ENCODE assay signal across 15 cellular contexts in the genomic region with DNA sequence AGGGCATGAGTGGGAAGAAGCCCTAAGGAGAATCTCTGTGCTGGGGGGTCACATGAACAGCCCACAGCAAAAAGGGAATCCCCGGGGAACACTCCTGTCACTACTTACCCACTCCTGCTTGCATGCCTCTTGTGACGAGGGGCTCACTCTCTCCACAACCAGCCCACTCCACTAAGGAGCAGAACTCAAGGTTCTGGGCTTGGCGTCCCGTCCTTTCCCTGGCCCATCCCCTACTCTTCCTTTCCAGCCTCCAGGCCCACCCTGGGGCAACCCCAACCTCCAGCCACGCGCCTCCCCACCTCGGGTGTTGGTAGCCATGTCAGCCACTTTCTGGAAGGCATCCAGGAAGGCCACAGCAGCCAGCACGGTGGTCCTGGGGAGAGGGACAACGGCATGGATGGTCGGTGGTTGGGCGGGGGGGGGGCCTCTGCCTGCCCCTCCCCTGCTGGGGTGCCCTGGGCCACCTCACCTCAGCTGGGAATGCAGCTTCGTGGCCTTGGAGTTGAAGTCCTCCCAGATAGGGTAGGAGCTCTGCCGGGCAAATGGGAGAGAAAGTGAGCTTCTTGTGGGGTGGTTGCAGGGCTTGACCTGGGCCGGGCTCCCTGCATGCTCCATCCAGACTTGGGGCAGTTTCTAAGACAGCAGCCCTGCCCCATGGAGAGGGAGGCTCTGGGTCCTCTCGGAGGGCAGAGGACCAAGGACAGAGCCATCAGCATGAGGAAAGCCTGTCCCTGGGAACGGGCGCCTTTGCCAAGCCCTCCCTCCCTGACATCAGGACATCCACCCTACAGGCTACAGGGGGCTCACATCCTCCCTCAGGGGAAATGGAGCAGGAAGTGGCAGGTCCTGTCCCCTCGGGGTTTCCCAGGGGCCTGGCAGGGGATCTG. TPM values are rescaled to one million over a fixed set of nuclear protein-coding genes. Genes with fewer than 3 reads are reported as not detected.
A peak's percentile ranks its signal among the peaks of the same experiment; 100 is the strongest.
DNase-seq lines count a peak whose midpoint lies in the region; TF ChIP-seq lines count a peak whose summit lies in the region.
"Had no signal": no experiment of that assay in that cellular context is flagged by ENCODE, and none has a peak within 500 bp of the region (broad histone marks: within the 10 kb centered on the region; RNA-seq: fewer than 3 reads in every experiment).

No MANE protein-coding gene starts in this region.

- H4K8ac ChIP-seq in mesendoderm (ENCODE audit: low read depth, low read length), result no peak overlapping the region

- H3K4ac ChIP-seq in mesendoderm (ENCODE audit: low read depth, low read length), result no peak overlapping the region

- peaks cover 79% of the 10 kb centered on the region for H3K36me3 ChIP-seq in NT2/D1 (ENCODE audit: insufficient read depth, insufficient read length, low read length)
- peaks cover 0 to 17% of the 10 kb centered on the region in 2 donors for H3K36me3 ChIP-seq in duodenal mucosa (ENCODE audit: control insufficient read depth in 1 of 2, insufficient read depth in 2 of 2, low read length in 2 of 2)
- peaks cover 2% of the 10 kb centered on the region for H3K36me3 ChIP-seq in mesendoderm (ENCODE audit: control insufficient read depth, insufficient read depth, low read length)

- DNase-seq in NT2/D1 (ENCODE audit: low read depth, low spot score) (no peak), mesendoderm (no peak), HuH-7.5 (ENCODE audit: low spot score) (no peak), AG08395 (ENCODE audit: low spot score) (no peak), hippocampal formation (lab: John Stamatoyannopoulos, UW) (no peak), Calu3 (no peak)
- DNase-seq: activated CD4-positive, alpha-beta memory T cell treated with anti-CD3 and anti-CD28 coated beads, Interleukin-2, amount 10 ng/mL, durations not matched to agents 7 days and 5 days; activated naive CD4-positive, alpha-beta T cell treated with anti-CD3 and anti-CD28 coated beads for 36 hours; NCI-H187; T-helper 2 cell had no signal

- no peak overlapping the region for H3K27ac Mint-ChIP-seq in Calu3 (ENCODE audit: unreplicated experiment)
- H3K27ac Mint-ChIP-seq: activated CD4-positive, alpha-beta memory T cell treated with anti-CD3 and anti-CD28 coated beads, Interleukin-2, amount 10 ng/mL, durations not matched to agents 7 days and 5 days; activated naive CD4-positive, alpha-beta T cell treated with anti-CD3 and anti-CD28 coated beads for 36 hours; CD8-positive, alpha-beta T cell; dendritic cell treated with granulocyte-macrophage colony-stimulating factor and Interleukin-4, amounts not matched to agents 40 ng/mL and 50 ng/mL, for 4 days; memory B cell had no signal

- peaks cover 36% of the 10 kb centered on the region for H3K36me3 Mint-ChIP-seq in Calu3 (ENCODE audit: insufficient read depth, unreplicated experiment)

- no peaks in the 10 kb centered on the region for H3K27me3 Mint-ChIP-seq in Calu3 (ENCODE audit: unreplicated experiment)

- intact Hi-C loops in Calu3 (cut with micrococcal nuclease; ENCODE audit: unreplicated experiment), result loop anchor here (10.0 kb wide), 2 partner anchors 64 to 94 kb away; no protein-coding TSS in a partner anchor

- no peak overlapping the region for H3K4me2 ChIP-seq in mesendoderm (ENCODE audit: low read length)

- H2AK5ac ChIP-seq in mesendoderm (ENCODE audit: low read length), result no peak overlapping the region

- no peak overlapping the region for H3K23ac ChIP-seq in mesendoderm (ENCODE audit: low read length)

- TF ChIP-seq CTCF in Calu3 (IDR thresholded peaks at IDR 0.05; ENCODE audit: unreplicated experiment), result no peak

- peaks cover 2% of the 10 kb centered on the region for H3K79me1 ChIP-seq in mesendoderm (ENCODE audit: low read length)

- H3K9me3 Mint-ChIP-seq in Calu3 (ENCODE audit: low read depth, unreplicated experiment), result no peaks in the 10 kb centered on the region
- H3K9me3 Mint-ChIP-seq: activated CD4-positive, alpha-beta memory T cell treated with anti-CD3 and anti-CD28 coated beads, Interleukin-2, amount 10 ng/mL, durations not matched to agents 7 days and 5 days; activated naive CD4-positive, alpha-beta T cell treated with anti-CD3 and anti-CD28 coated beads for 36 hours; CD8-positive, alpha-beta T cell; dendritic cell treated with granulocyte-macrophage colony-stimulating factor and Interleukin-4, amounts not matched to agents 40 ng/mL and 50 ng/mL, for 4 days; memory B cell had no signal

- no TSS peak for BruUV-seq in Calu3 (replicated peaks; lab: Mats Ljungman, UMichigan)

- H3K4me1 Mint-ChIP-seq in Calu3 (ENCODE audit: low read depth, unreplicated experiment), result no peaks in the 10 kb centered on the region
- H3K4me1 Mint-ChIP-seq: memory B cell had no signal

- no peak overlapping the region for H3K4me3 Mint-ChIP-seq in Calu3 (ENCODE audit: low read depth, unreplicated experiment)
- H3K4me3 Mint-ChIP-seq: activated CD4-positive, alpha-beta memory T cell treated with anti-CD3 and anti-CD28 coated beads, Interleukin-2, amount 10 ng/mL, durations not matched to agents 7 days and 5 days; activated naive CD4-positive, alpha-beta T cell treated with anti-CD3 and anti-CD28 coated beads for 36 hours; CD8-positive, alpha-beta T cell; dendritic cell treated with granulocyte-macrophage colony-stimulating factor and Interleukin-4, amounts not matched to agents 40 ng/mL and 50 ng/mL, for 4 days; memory B cell had no signal

- H2BK120ac ChIP-seq in mesendoderm (ENCODE audit: low read depth, low read length), result no peak overlapping the region

- no peak overlapping the region for H2BK5ac ChIP-seq in mesendoderm (ENCODE audit: low read length)

- H3K27ac ChIP-seq in duodenal mucosa (ENCODE audit: low read depth, low read length) (peak overlapping the region; percentile 20), mesendoderm (ENCODE audit: low read depth, low read length) (no peak overlapping the region), temporal lobe (ENCODE audit: low read depth, low read length) (peak overlapping the region; percentile 95)

- H3K9ac ChIP-seq in NT2/D1 (ENCODE audit: insufficient read length, low read depth) (peak overlapping the region; percentile 12), duodenal mucosa (ENCODE audit: low read depth in 1 of 2, low read length in 2 of 2) (no peak overlapping the region), mesendoderm (ENCODE audit: low read length) (peak overlapping the region; percentile 34)

- H3K56ac ChIP-seq in mesendoderm (ENCODE audit: low read length), result peak overlapping the region; percentile 2

- H2BK15ac ChIP-seq in mesendoderm (replicated peaks; ENCODE audit: low read depth), result no peak overlapping the region

- H3K4me3 ChIP-seq in NT2/D1 (ENCODE audit: insufficient read length, low read depth), result no peak overlapping the region
- H3K4me3 ChIP-seq in duodenal mucosa (ENCODE audit: low read depth in 1 of 2, low read length in 2 of 2), result no peak overlapping the region
- H3K4me3 ChIP-seq in mesendoderm (ENCODE audit: low read length), result no peak overlapping the region

- H3K79me2 ChIP-seq in mesendoderm (ENCODE audit: control insufficient read depth, insufficient read depth, low read length), result no peaks in the 10 kb centered on the region

- H3K4me1 ChIP-seq in NT2/D1 (ENCODE audit: insufficient read depth, insufficient read length), result peaks cover 38% of the 10 kb centered on the region
- H3K4me1 ChIP-seq in duodenal mucosa (ENCODE audit: control insufficient read depth in 1 of 2, insufficient read depth in 2 of 2, low read length in 2 of 2), result peaks cover 0 to 25% of the 10 kb centered on the region in 2 donors
- H3K4me1 ChIP-seq in mesendoderm (ENCODE audit: control insufficient read depth, low read depth, low read length), result peaks cover 3% of the 10 kb centered on the region

- H3K27me3 ChIP-seq in NT2/D1 (ENCODE audit: insufficient read depth, insufficient read length), result no peaks in the 10 kb centered on the region
- no peaks in the 10 kb centered on the region for H3K27me3 ChIP-seq in duodenal mucosa (ENCODE audit: control insufficient read depth in 1 of 2, insufficient read depth in 2 of 2, low read length in 2 of 2)
- H3K27me3 ChIP-seq in mesendoderm (ENCODE audit: insufficient read depth, low read length, poor library complexity), result no peaks in the 10 kb centered on the region

- no peak overlapping the region for H4K5ac ChIP-seq in mesendoderm (ENCODE audit: low read length)

- CTCF ChIA-PET in Calu3 (lab: Charles Lee), result no interaction called here

- no peak overlapping the region for H3K18ac ChIP-seq in mesendoderm (ENCODE audit: low read length)

- no peaks in the 10 kb centered on the region for H3K9me3 ChIP-seq in NT2/D1 (ENCODE audit: insufficient read depth, low read length)
- H3K9me3 ChIP-seq in duodenal mucosa (ENCODE audit: control insufficient read depth in 1 of 2, low read length in 2 of 2), result no peaks in the 10 kb centered on the region

- no CpG with 5 or more reads among the region's 18 CpGs for WGBS in mesendoderm (ENCODE audit: extremely low coverage, insufficient coverage, low lambda C conversion rate)

RNA-seq across cellular contexts. Expression of a gene that starts 5.1 kb away (rescaled TPM):
- 43.1 TPM for polyA plus RNA-seq in mesendoderm (2013, experiment 1 of 2)
- 46.9 TPM for polyA plus RNA-seq in mesendoderm (2013, experiment 2 of 2)
- total RNA-seq in temporal lobe (45.5 TPM), Calu3 (2022) (27.1 and 28.3 TPM in 2 replicates)

RNA-seq across cellular contexts. Expression of a gene that starts 34.4 kb away (rescaled TPM):
- 4.1 TPM for polyA plus RNA-seq in mesendoderm (2013, experiment 1 of 2)
- 4.1 TPM for polyA plus RNA-seq in mesendoderm (2013, experiment 2 of 2)
- 1.5 TPM for total RNA-seq in temporal lobe
- 0.35 and 0.39 TPM in 2 replicates for total RNA-seq in Calu3 (2022)
- total RNA-seq: activated CD4-positive, alpha-beta memory T cell treated with anti-CD3 and anti-CD28 coated beads, Interleukin-2, amount 10 ng/mL, durations not matched to agents 7 days and 5 days; activated naive CD4-positive, alpha-beta T cell treated with anti-CD3 and anti-CD28 coated beads for 36 hours had no signal

Comparison
In these comparisons a context has a peak if more than half of its experiments do, and no peak if none do; other contexts are left out.
1. H3K9ac ChIP-seq: peak in NT2/D1 (single experiment) and mesendoderm (single experiment); none in duodenal mucosa (0 of 2).